ENCODE assay signal across 9 cellular contexts in the genomic region with DNA sequence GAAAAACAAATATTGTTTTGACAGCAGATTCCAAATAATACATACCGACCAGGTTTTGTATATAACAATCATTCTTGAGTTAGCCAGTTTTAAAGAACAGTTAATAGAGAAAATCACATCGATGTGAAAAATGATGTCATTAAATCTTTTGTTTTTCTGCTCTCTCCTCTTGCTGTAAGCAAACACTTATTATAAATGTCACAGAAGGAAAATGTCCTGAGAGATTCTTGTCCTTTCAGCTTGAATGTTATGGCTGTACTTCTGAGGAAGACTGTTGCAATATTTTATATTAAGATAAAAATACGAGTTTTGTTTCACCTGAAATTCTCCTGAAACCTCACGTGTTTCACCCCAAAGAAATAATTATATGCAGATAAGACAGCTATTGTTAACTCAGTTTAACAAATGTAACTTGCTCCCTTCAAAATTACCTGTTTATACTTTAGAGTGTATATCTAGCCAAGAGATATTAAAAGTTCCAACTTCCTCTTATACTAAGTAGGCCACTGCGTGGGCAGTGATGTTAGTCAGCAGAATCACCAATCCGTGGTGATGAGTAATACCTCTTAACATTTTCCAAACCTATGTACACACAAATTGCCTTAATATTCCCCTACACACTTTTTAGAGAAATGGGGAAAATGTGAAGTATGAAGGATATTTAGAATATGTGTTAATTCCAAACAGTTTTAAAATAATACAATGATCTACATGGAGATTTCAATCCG.
A peak's percentile ranks its signal among the peaks of the same experiment; 100 is the strongest.
DNase-seq lines count a peak whose midpoint lies in the region; ATAC-seq, FAIRE-seq and TF ChIP-seq lines count a peak whose summit lies in the region.
"Had no signal": no experiment of that assay in that cellular context is flagged by ENCODE, and none has a peak within 500 bp of the region (broad histone marks: within the 10 kb centered on the region; RNA-seq: fewer than 3 reads in every experiment).

No MANE protein-coding gene starts in this region.

- no peak overlapping the region for H3K4me3 ChIP-seq in foreskin fibroblast (ENCODE audit: low read depth in 1 of 2, low read length in 2 of 2)
- H3K4me3 ChIP-seq: right lobe of liver had no signal

- no peaks in the 10 kb centered on the region for H3K27me3 Mint-ChIP-seq in immature natural killer cell (ENCODE audit: low read depth in 3 of 3)

- no peaks in the 10 kb centered on the region for H3K36me3 Mint-ChIP-seq in immature natural killer cell

- peak; percentile 84 for DNase-seq in A172 (ENCODE audit: low spot score)
- peak; percentile 74 for DNase-seq in RCC 7860 (ENCODE audit: low spot score)
- peak; percentile 85 to 92 for DNase-seq in foreskin fibroblast
- no peak for DNase-seq in immature natural killer cell
- DNase-seq in GM13976 (ENCODE audit: low spot score), result no peak

- no peaks in the 10 kb centered on the region for H3K9me3 Mint-ChIP-seq in immature natural killer cell

- in situ Hi-C loops in GM13976 (cut with MboI; ENCODE audit: low sequenced_read_pairs, unreplicated experiment), result no loop called here

- peak; percentile 96 for FAIRE-seq in RCC 7860 (lab: Jason Lieb, UNC)

- TF ChIP-seq CTCF in foreskin fibroblast (IDR thresholded peaks at IDR 0.05; ENCODE audit: low read depth, low read length) (no peak), GM13976 (IDR thresholded peaks at IDR 0.05; ENCODE audit: borderline replicate concordance, control extremely low read depth, extremely low read depth, insufficient read depth, missing control alignments) (no peak)

- ATAC-seq in GM19463 (IDR thresholded peaks at IDR 0.05; ENCODE audit: unreplicated experiment) (peak; percentile 53), GM21529 (IDR thresholded peaks at IDR 0.05; ENCODE audit: unreplicated experiment) (no peak), GM21515 (IDR thresholded peaks at IDR 0.05; ENCODE audit: unreplicated experiment) (no peak)

- H3K27ac Mint-ChIP-seq in immature natural killer cell, result no peak overlapping the region

- no peaks in the 10 kb centered on the region for H3K4me1 Mint-ChIP-seq in immature natural killer cell

- H3K4me3 Mint-ChIP-seq in immature natural killer cell, result no peak overlapping the region

Comparison
In these comparisons a context has a peak if more than half of its experiments do, and no peak if none do; other contexts are left out.
1. DNase-seq: peak in A172 (single experiment), RCC 7860 (single experiment) and foreskin fibroblast (2 of 2); none in immature natural killer cell (0 of 3) and GM13976 (single experiment).